26 cellular contexts compared by ENCODE assay signal in genomic region chr2:98554116-98554861, GRCh38. TPM values are rescaled to one million over a fixed set of nuclear protein-coding genes. Genes with fewer than 3 reads are reported as not detected.
DNase-seq lines count a peak whose midpoint lies in the region; ATAC-seq and TF ChIP-seq lines count a peak whose summit lies in the region.
"Had no signal": no experiment of that assay in that cellular context is flagged by ENCODE, and none has a peak within 500 bp of the region (broad histone marks: within the 10 kb centered on the region; RNA-seq: fewer than 3 reads in every experiment).

No MANE protein-coding gene starts in this region.

- no peaks in the 10 kb centered on the region for H3K27me3 Mint-ChIP-seq in T-helper 1 cell treated with Interleukin-12 subunit alpha and Interleukin-12 subunit beta and Interleukin-4 antibody, amounts not matched to agents 30 μg/mL and 1 μg/mL, for 36 hours (ENCODE audit: low read depth)
- no peaks in the 10 kb centered on the region for H3K27me3 Mint-ChIP-seq in CD4-positive, alpha-beta memory T cell
- H3K27me3 Mint-ChIP-seq in naive thymus-derived CD8-positive, alpha-beta T cell, result no peaks in the 10 kb centered on the region
- H3K27me3 Mint-ChIP-seq: activated naive CD8-positive, alpha-beta T cell treated with anti-CD3 and anti-CD28 coated beads, Interleukin-2, amount 10 ng/mL, durations not matched to agents 7 days and 5 days had no signal

- H3K27ac Mint-ChIP-seq in T-helper 1 cell treated with Interleukin-12 subunit alpha and Interleukin-12 subunit beta and Interleukin-4 antibody, amounts not matched to agents 30 μg/mL and 1 μg/mL, for 36 hours, result peak overlapping the region; percentile 23
- H3K27ac Mint-ChIP-seq in CD4-positive, alpha-beta memory T cell, result peak overlapping the region in 5 of 7 donors; percentile 39 to 75 (median 63)
- peak overlapping the region in 9 of 10 donors; percentile 29 to 83 (median 71) for H3K27ac Mint-ChIP-seq in naive thymus-derived CD8-positive, alpha-beta T cell

- no peak overlapping the region for H3K4me3 ChIP-seq in CD4-positive, alpha-beta memory T cell (ENCODE audit: low read length in 2 of 2)
- H3K4me3 ChIP-seq in OCI-LY1 (ENCODE audit: low read depth, low read length, poor library complexity, severe bottlenecking), result no peak overlapping the region
- H3K4me3 ChIP-seq: left lung, mucosa of descending colon, thoracic aorta had no signal

- H3K9ac ChIP-seq in OCI-LY1 (ENCODE audit: low read length), result peak overlapping the region; percentile 43; the same call in 1 of the 2 replicates

- no peak for DNase-seq in T-helper 1 cell
- DNase-seq in CD4-positive, alpha-beta memory T cell, result no peak
- DNase-seq in naive thymus-derived CD8-positive, alpha-beta T cell, result no peak
- DNase-seq in DMS53 (lab: John Stamatoyannopoulos, UW), result no peak
- DNase-seq in NCI-H226, result no peak
- no peak for DNase-seq in 8988T
- DNase-seq: activated CD4-positive, alpha-beta T cell treated with anti-CD3 and anti-CD28 coated beads, Interleukin-2, amount 50 U/mL, for 4 hours; activated naive CD8-positive, alpha-beta T cell treated with anti-CD3 and anti-CD28 coated beads, Interleukin-2, amount 10 ng/mL, durations not matched to agents 7 days and 5 days; activated T-cell treated with anti-CD3 and anti-CD28 coated beads, Interleukin-2, amount 50 U/mL, for 1 hour; effector CD8-positive, alpha-beta T cell; foreskin melanocyte; hippocampal formation; left lung; mucosa of descending colon; NCI-H524; small intestine; stimulated activated naive CD4-positive, alpha-beta T cell treated with Interleukin-2 at 50 U/mL for 16 hours; WERI-Rb-1 had no signal

- H3K9me3 ChIP-seq in CD4-positive, alpha-beta memory T cell (ENCODE audit: control insufficient read depth in 1 of 2, low read length in 2 of 2), result no peaks in the 10 kb centered on the region
- no peaks in the 10 kb centered on the region for H3K9me3 ChIP-seq in OCI-LY1 (ENCODE audit: low read length)
- H3K9me3 ChIP-seq: Caco-2, left lung, mucosa of descending colon, neutrophil, thoracic aorta had no signal

- H3K4me1 Mint-ChIP-seq in T-helper 1 cell treated with Interleukin-12 subunit alpha and Interleukin-12 subunit beta and Interleukin-4 antibody, amounts not matched to agents 30 μg/mL and 1 μg/mL, for 36 hours (ENCODE audit: low read depth), result peaks cover 76% of the 10 kb centered on the region
- H3K4me1 Mint-ChIP-seq in CD4-positive, alpha-beta memory T cell, result peaks cover 15 to 42% (median 30%) of the 10 kb centered on the region in 4 donors
- peaks cover 39 to 72% (median 63%) of the 10 kb centered on the region in 4 donors for H3K4me1 Mint-ChIP-seq in naive thymus-derived CD8-positive, alpha-beta T cell

- no peak overlapping the region for H3K4me3 Mint-ChIP-seq in T-helper 1 cell treated with Interleukin-12 subunit alpha and Interleukin-12 subunit beta and Interleukin-4 antibody, amounts not matched to agents 30 μg/mL and 1 μg/mL, for 36 hours
- no peak overlapping the region for H3K4me3 Mint-ChIP-seq in CD4-positive, alpha-beta memory T cell
- H3K4me3 Mint-ChIP-seq in naive thymus-derived CD8-positive, alpha-beta T cell, result no peak overlapping the region
- H3K4me3 Mint-ChIP-seq: activated naive CD8-positive, alpha-beta T cell treated with anti-CD3 and anti-CD28 coated beads, Interleukin-2, amount 10 ng/mL, durations not matched to agents 7 days and 5 days had no signal

- H2AFZ ChIP-seq in OCI-LY1 (ENCODE audit: low read length), result no peak overlapping the region

- H3F3A ChIP-seq in OCI-LY1 (ENCODE audit: insufficient read depth, low read length), result no peaks in the 10 kb centered on the region

- no peak overlapping the region for H3K27ac ChIP-seq in CD4-positive, alpha-beta memory T cell (ENCODE audit: low read depth, low read length)
- H3K27ac ChIP-seq in OCI-LY1 (ENCODE audit: low read depth, low read length, poor library complexity, severe bottlenecking), result peak overlapping the region; percentile 91
- H3K27ac ChIP-seq: 22Rv1, HL-60, left lung, neutrophil, thoracic aorta, WERI-Rb-1 had no signal

- POLR2A ChIA-PET in CD4-positive, alpha-beta memory T cell (lab: Charles Lee; ENCODE audit: partially characterized antibody), result no interaction called here
- POLR2A ChIA-PET in naive thymus-derived CD8-positive, alpha-beta T cell (lab: Charles Lee), result interaction anchor here (1.2 kb wide), 1 partner anchor 8 kb away, joined by 3 read pairs; no protein-coding TSS in a partner anchor

- H3K4me1 ChIP-seq in CD4-positive, alpha-beta memory T cell (ENCODE audit: insufficient read depth, low read length), result peaks cover 18% of the 10 kb centered on the region
- peaks cover 60% of the 10 kb centered on the region for H3K4me1 ChIP-seq in OCI-LY1 (ENCODE audit: insufficient read depth, low read length, severe bottlenecking)
- H3K4me1 ChIP-seq: Caco-2, left lung had no signal

- CTCF ChIA-PET in CD4-positive, alpha-beta memory T cell (lab: Charles Lee; ENCODE audit: partially characterized antibody), result no interaction called here

- peaks cover 68% of the 10 kb centered on the region for H3K36me3 ChIP-seq in CD4-positive, alpha-beta memory T cell (ENCODE audit: insufficient read depth, low read length)
- H3K36me3 ChIP-seq in OCI-LY1 (ENCODE audit: insufficient read depth, low read length), result peaks cover 8% of the 10 kb centered on the region

- peaks cover 77% of the 10 kb centered on the region for H3K36me3 Mint-ChIP-seq in T-helper 1 cell treated with Interleukin-12 subunit alpha and Interleukin-12 subunit beta and Interleukin-4 antibody, amounts not matched to agents 30 μg/mL and 1 μg/mL, for 36 hours (ENCODE audit: low read depth)
- H3K36me3 Mint-ChIP-seq in CD4-positive, alpha-beta memory T cell, result peaks cover 54 to 83% of the 10 kb centered on the region in 2 donors
- peaks cover 0 to 95% (median 12%) of the 10 kb centered on the region in 3 donors for H3K36me3 Mint-ChIP-seq in naive thymus-derived CD8-positive, alpha-beta T cell

- H3K9me3 Mint-ChIP-seq in T-helper 1 cell treated with Interleukin-12 subunit alpha and Interleukin-12 subunit beta and Interleukin-4 antibody, amounts not matched to agents 30 μg/mL and 1 μg/mL, for 36 hours, result no peaks in the 10 kb centered on the region
- no peaks in the 10 kb centered on the region for H3K9me3 Mint-ChIP-seq in CD4-positive, alpha-beta memory T cell
- no peaks in the 10 kb centered on the region for H3K9me3 Mint-ChIP-seq in naive thymus-derived CD8-positive, alpha-beta T cell
- H3K9me3 Mint-ChIP-seq: activated naive CD8-positive, alpha-beta T cell treated with anti-CD3 and anti-CD28 coated beads, Interleukin-2, amount 10 ng/mL, durations not matched to agents 7 days and 5 days had no signal

- no peaks in the 10 kb centered on the region for H3K79me2 ChIP-seq in OCI-LY1 (ENCODE audit: insufficient read depth, low read length)

- no peaks in the 10 kb centered on the region for H4K20me1 ChIP-seq in OCI-LY1 (ENCODE audit: insufficient read depth, low read length)

- H3K9me2 ChIP-seq in OCI-LY1 (ENCODE audit: low read depth, low read length), result no peaks in the 10 kb centered on the region

- no peak for ATAC-seq in naive thymus-derived CD8-positive, alpha-beta T cell
- ATAC-seq: esophagus mucosa, left lung, mucosa of descending colon had no signal

- H3K27me3 ChIP-seq in CD4-positive, alpha-beta memory T cell (ENCODE audit: insufficient read depth, low read length), result no peaks in the 10 kb centered on the region
- H3K27me3 ChIP-seq in OCI-LY1 (ENCODE audit: insufficient read depth, low read length), result no peaks in the 10 kb centered on the region
- H3K27me3 ChIP-seq: left lung, neutrophil had no signal

- intact Hi-C loops in CD4-positive, alpha-beta memory T cell (cut with micrococcal nuclease), result no loop called here

- no peak for TF ChIP-seq CTCF in OCI-LY1 (IDR thresholded peaks at IDR 0.05; ENCODE audit: low read length)

- peak overlapping the region; percentile 35 for H3K4me2 ChIP-seq in OCI-LY1 (ENCODE audit: low read length)

RNA-seq across cellular contexts. Expression of gene COA5, which starts 54.0 kb away (rescaled TPM):
- 10 to 100 TPM; 51.3 to 52.4 TPM for total RNA-seq in CD4-positive, alpha-beta memory T cell
- 10 to 100 TPM; 32.4 to 40.8 TPM for polyA plus RNA-seq in CD4-positive, alpha-beta memory T cell
- 10 to 100 TPM; 44.9 to 48.6 TPM for total RNA-seq in naive thymus-derived CD8-positive, alpha-beta T cell
- polyA plus RNA-seq in naive thymus-derived CD8-positive, alpha-beta T cell, result 10 to 100 TPM; 29.8 to 43.8 (median 42.4) TPM

RNA-seq across cellular contexts. Expression of gene UNC50, which starts 54.1 kb away (rescaled TPM):
- 10 to 100 TPM; 43.5 to 47.2 TPM for total RNA-seq in CD4-positive, alpha-beta memory T cell
- 10 to 100 TPM; 41.8 to 48.8 TPM for polyA plus RNA-seq in CD4-positive, alpha-beta memory T cell
- total RNA-seq in naive thymus-derived CD8-positive, alpha-beta T cell, result 10 to 100 TPM; 41.3 to 45.1 TPM
- polyA plus RNA-seq in naive thymus-derived CD8-positive, alpha-beta T cell, result 10 to 100 TPM; 32.1 to 41.7 (median 36.3) TPM
